17 cellular contexts compared by ENCODE assay signal in the genomic region with DNA sequence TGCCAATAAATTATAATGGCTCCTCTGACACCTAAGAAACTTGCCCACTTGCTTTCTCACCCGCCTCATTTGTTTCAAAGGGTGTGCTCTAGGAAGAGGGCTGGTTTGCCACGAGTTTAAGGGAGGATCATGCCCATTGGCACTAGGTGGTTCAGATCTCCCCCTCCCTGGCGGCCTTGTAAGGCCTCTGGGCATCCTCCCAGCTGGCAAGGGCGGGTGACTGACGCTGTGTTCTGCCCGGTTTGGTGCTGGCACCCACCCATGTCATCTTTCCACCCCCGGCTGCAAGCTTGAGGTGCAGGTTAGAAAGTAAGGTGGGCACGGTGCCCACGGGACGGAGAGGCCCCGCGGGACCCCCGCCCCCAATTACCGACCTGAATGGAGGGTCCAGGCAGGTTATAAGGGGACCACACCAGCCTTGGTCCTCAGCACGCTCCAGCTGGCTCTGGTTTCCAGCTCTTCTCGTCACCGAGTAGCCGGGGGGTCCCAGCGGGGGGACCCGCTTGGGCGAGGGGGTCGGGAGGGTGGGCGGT.
DNase-seq lines count a peak whose midpoint lies in the region; ATAC-seq and TF ChIP-seq lines count a peak whose summit lies in the region.
"Had no signal": no experiment of that assay in that cellular context is flagged by ENCODE, and none has a peak within 500 bp of the region (broad histone marks: within the 10 kb centered on the region; RNA-seq: fewer than 3 reads in every experiment).

No MANE protein-coding gene starts in this region.

- H3K4me1 ChIP-seq in body of pancreas = peaks cover 6% of the 10 kb centered on the region
- H3K4me1 ChIP-seq: uterus had no signal

- in situ Hi-C loops in brain microvascular endothelial cell (cut with HindIII; ENCODE audit: low pct_ligation_motif_present, low sequenced_read_pairs) = no loop called here

- DNase-seq in MG63 (peak; percentile 48), body of pancreas (peak; percentile 82 to 91 (median 85)), inferior parietal cortex (ENCODE audit: extremely low spot score) (peak; percentile 47), superior temporal gyrus (ENCODE audit: extremely low spot score) (peak; percentile 78), brain microvascular endothelial cell (no peak), kidney glomerular epithelial cell (lab: John Stamatoyannopoulos, UW) (no peak), cortex of kidney (lab: John Stamatoyannopoulos, UW) (no peak)
- DNase-seq in stimulated activated CD4-positive, alpha-beta T cell treated with anti-CD3 and anti-CD28 coated beads, Interleukin-15, amount 100 ng/mL, for 24 hours = no peak
- DNase-seq: activated CD8-positive, alpha-beta memory T cell treated with anti-CD3 and anti-CD28 coated beads, Interleukin-2, amount 50 U/mL, for 48 hours; activated naive CD4-positive, alpha-beta T cell treated with anti-CD3 and anti-CD28 coated beads, Interleukin-2, amount 10 ng/mL, durations not matched to agents 7 days and 5 days; endodermal cell; mammary epithelial cell; NCI-H1048; NCI-H2171 treated with DMSO at 0.1 percent for 48 hours; SHP77 had no signal

- ATAC-seq in body of pancreas = peak; percentile 85
- ATAC-seq: stimulated activated memory B cell treated with anti-CD40 and anti-IgM and Interleukin-4, amounts not matched to agents 10 μg/mL and 1 μg/mL and 100 μg/mL, for 72 hours had no signal

- H3K27me3 ChIP-seq in MG63 (no peaks in the 10 kb centered on the region), body of pancreas (no peaks in the 10 kb centered on the region), brain microvascular endothelial cell (replicated peaks) (no peaks in the 10 kb centered on the region)
- H3K27me3 ChIP-seq: uterus had no signal

- 25 to 64% methylated on average over 16 to 21 of the region's 23 CpGs for WGBS in body of pancreas, 2 donors

- H3K4me3 ChIP-seq in MG63 = no peak overlapping the region
- no peak overlapping the region for H3K4me3 ChIP-seq in body of pancreas
- H3K4me3 ChIP-seq in brain microvascular endothelial cell (ENCODE audit: low read depth, low read length) = no peak overlapping the region
- H3K4me3 ChIP-seq: uterus had no signal

- intact Hi-C loops in body of pancreas (cut with DNase I) = no loop called here

- H3K36me3 ChIP-seq in MG63 = no peaks in the 10 kb centered on the region
- H3K36me3 ChIP-seq in body of pancreas (replicated peaks in 1 of 2; ENCODE audit: insufficient read depth in 1 of 2, low read depth in 2 of 2) = no peaks in the 10 kb centered on the region
- H3K36me3 ChIP-seq in brain microvascular endothelial cell (replicated peaks) = peaks cover 12% of the 10 kb centered on the region
- H3K36me3 ChIP-seq: uterus had no signal

- no peak for TF ChIP-seq POLR2A in body of pancreas (IDR thresholded peaks at IDR 0.05)

- TF ChIP-seq CTCF in body of pancreas (IDR thresholded peaks at IDR 0.05) (no peak), brain microvascular endothelial cell (IDR thresholded peaks at IDR 0.05; ENCODE audit: low read depth, low read length, missing control alignments) (no peak)

- H3K27ac ChIP-seq in body of pancreas (no peak overlapping the region), brain microvascular endothelial cell (no peak overlapping the region)
- H3K27ac ChIP-seq: uterus had no signal

- H3K9me3 ChIP-seq in MG63 (no peaks in the 10 kb centered on the region), body of pancreas (peaks cover 0 to 7% (median 0%) of the 10 kb centered on the region in 3 donors)

Comparison
In these comparisons a context has a peak if more than half of its experiments do, and no peak if none do; other contexts are left out.
1. DNase-seq: peak in MG63 (single experiment), body of pancreas (4 of 4), inferior parietal cortex (single experiment) and superior temporal gyrus (single experiment); none in brain microvascular endothelial cell (single experiment), kidney glomerular epithelial cell (single experiment), cortex of kidney (single experiment) and stimulated activated CD4-positive, alpha-beta T cell treated with anti-CD3 and anti-CD28 coated beads, Interleukin-15, amount 100 ng/mL, for 24 hours (single experiment).